ENCODE assay signal across 12 cellular contexts in genomic region chr3:55416381-55416821, GRCh38.
DNase-seq lines count a peak whose midpoint lies in the region; ATAC-seq and TF ChIP-seq lines count a peak whose summit lies in the region.
"Had no signal": no experiment of that assay in that cellular context is flagged by ENCODE, and none has a peak within 500 bp of the region (broad histone marks: within the 10 kb centered on the region; RNA-seq: fewer than 3 reads in every experiment).

No MANE protein-coding gene starts in this region.

- no peak overlapping the region for H3K27ac ChIP-seq in gastrocnemius medialis
- H3K27ac ChIP-seq in effector memory CD4-positive, alpha-beta T cell (ENCODE audit: insufficient read depth, low read length, poor library complexity, severe bottlenecking): no peak overlapping the region
- H3K27ac ChIP-seq: uterus had no signal

- H3K4me1 ChIP-seq in gastrocnemius medialis: no peaks in the 10 kb centered on the region
- no peaks in the 10 kb centered on the region for H3K4me1 ChIP-seq in effector memory CD4-positive, alpha-beta T cell (ENCODE audit: control insufficient read depth, insufficient read depth, low read length, poor library complexity, severe bottlenecking)
- H3K4me1 ChIP-seq: uterus had no signal

- DNase-seq in COLO668 (lab: John Stamatoyannopoulos, UW; ENCODE audit: unreplicated experiment) (peak; percentile 33), LoVo (ENCODE audit: low spot score) (peak; percentile 14), amniotic stem cell (lab: John Stamatoyannopoulos, UW) (peak; percentile 61), kidney tubule cell (ENCODE audit: low spot score) (peak; percentile 88), dermis blood vessel endothelial cell (no peak), gastrocnemius medialis (no peak)
- no peak for DNase-seq in effector memory CD4-positive, alpha-beta T cell
- DNase-seq: cortex of kidney, H9, NCI-H345, uterus had no signal

- no peak for TF ChIP-seq POLR2A in gastrocnemius medialis (IDR thresholded peaks at IDR 0.05)

- H3K4me3 ChIP-seq in gastrocnemius medialis: no peak overlapping the region
- H3K4me3 ChIP-seq in effector memory CD4-positive, alpha-beta T cell (ENCODE audit: insufficient read depth, low read depth, low read length, poor library complexity, severe bottlenecking): no peak overlapping the region
- H3K4me3 ChIP-seq: uterus had no signal

- no peaks in the 10 kb centered on the region for H3K9me3 ChIP-seq in gastrocnemius medialis
- H3K9me3 ChIP-seq in effector memory CD4-positive, alpha-beta T cell (ENCODE audit: control insufficient read depth, low read length): no peaks in the 10 kb centered on the region
- H3K9me3 ChIP-seq: uterus had no signal

- in situ Hi-C loops in gastrocnemius medialis (cut with MboI; ENCODE audit: low sequenced_read_pairs in 4 of 4): no loop called here

- ATAC-seq in HG02759 (IDR thresholded peaks at IDR 0.05; ENCODE audit: unreplicated experiment): no peak
- ATAC-seq in gastrocnemius medialis: no peak

- TF ChIP-seq CTCF in gastrocnemius medialis (IDR thresholded peaks at IDR 0.05 in 4 of 5, conservative IDR thresholded peaks at IDR 0.05 in 1 of 5): no peak

- intact Hi-C loops in gastrocnemius medialis (cut with DNase I; ENCODE audit: low total_unique reads): no loop called here

- no peaks in the 10 kb centered on the region for H3K36me3 ChIP-seq in gastrocnemius medialis
- no peaks in the 10 kb centered on the region for H3K36me3 ChIP-seq in effector memory CD4-positive, alpha-beta T cell (ENCODE audit: control insufficient read depth, insufficient read depth, low read length)
- H3K36me3 ChIP-seq: uterus had no signal

- no peaks in the 10 kb centered on the region for H3K27me3 ChIP-seq in gastrocnemius medialis
- H3K27me3 ChIP-seq in effector memory CD4-positive, alpha-beta T cell (replicated peaks; ENCODE audit: control insufficient read depth, insufficient read depth, low read length, poor library complexity, severe bottlenecking): no peaks in the 10 kb centered on the region
- H3K27me3 ChIP-seq: uterus had no signal

Comparison
In these comparisons a context has a peak if more than half of its experiments do, and no peak if none do; other contexts are left out.
1. DNase-seq: peak in COLO668 (single experiment), LoVo (single experiment), amniotic stem cell (single experiment) and kidney tubule cell (single experiment); none in dermis blood vessel endothelial cell (single experiment), gastrocnemius medialis (0 of 2) and effector memory CD4-positive, alpha-beta T cell (0 of 3).